8 cellular contexts compared by ENCODE assay signal in genomic region chr19:14496029-14496848, GRCh38. TPM values are rescaled to one million over a fixed set of nuclear protein-coding genes. Genes with fewer than 3 reads are reported as not detected.
DNase-seq lines count a peak whose midpoint lies in the region; ATAC-seq and TF ChIP-seq lines count a peak whose summit lies in the region.

Gene GIPC1 (minus strand): TSS chr19:14496127. CDS start chr19:14482976, 13,151 bp downstream.

- no peaks in the 10 kb centered on the region for H3K27me3 Mint-ChIP-seq in activated CD4-positive, alpha-beta memory T cell treated with anti-CD3 and anti-CD28 coated beads for 36 hours

- CTCF ChIA-PET in activated CD4-positive, alpha-beta memory T cell treated with anti-CD3 and anti-CD28 coated beads for 36 hours (lab: Charles Lee) = interaction anchor here (1.2 to 4.7 kb wide), 5 partner anchors 9 to 359 kb away, joined by 3 to 35 read pairs (median 7); partner anchors contain the start of gene ASF1B

- ATAC-seq in GM18505 (IDR thresholded peaks at IDR 0.05; ENCODE audit: unreplicated experiment) = peak; percentile 64
- peak; percentile 65 for ATAC-seq in HG03565 (IDR thresholded peaks at IDR 0.05; ENCODE audit: unreplicated experiment)
- ATAC-seq in left lobe of liver = peak; percentile 92
- ATAC-seq in GM21390 (IDR thresholded peaks at IDR 0.05; ENCODE audit: unreplicated experiment) = no peak

- POLR2A ChIA-PET in activated CD4-positive, alpha-beta memory T cell treated with anti-CD3 and anti-CD28 coated beads for 36 hours (lab: Charles Lee) = interaction anchor here (0.6 to 3.3 kb wide), 5 partner anchors 11 to 861 kb away, joined by 3 to 18 read pairs (median 4); partner anchors contain the start of gene DNAJB1

- peak; percentile 82 for DNase-seq in NCI-H748 treated with DMSO at 0.1 percent for 48 hours (lab: John Stamatoyannopoulos, UW)
- peak; percentile 89 for DNase-seq in activated CD4-positive, alpha-beta memory T cell treated with anti-CD3 and anti-CD28 coated beads for 36 hours
- peak; percentile 98 to 99 for DNase-seq in dermis microvascular lymphatic vessel endothelial cell (ENCODE audit: low read depth in 2 of 2)
- DNase-seq in left lobe of liver (ENCODE audit: low spot score) = peak; percentile 98
- DNase-seq in stimulated activated CD4-positive, alpha-beta T cell treated with anti-CD3 and anti-CD28 coated beads, Interleukin-1b, Interleukin-23, amount 100 ng/mL, for 48 hours = peak; percentile 80

- peak within 1 kb of the TSS; percentile 78 for H3K4me3 Mint-ChIP-seq in activated CD4-positive, alpha-beta memory T cell treated with anti-CD3 and anti-CD28 coated beads for 36 hours

- H3K27ac Mint-ChIP-seq in activated CD4-positive, alpha-beta memory T cell treated with anti-CD3 and anti-CD28 coated beads for 36 hours = peak within 1 kb of the TSS; percentile 66

- intact Hi-C loops in activated CD4-positive, alpha-beta memory T cell treated with anti-CD3 and anti-CD28 coated beads for 36 hours (cut with micrococcal nuclease) = no loop called here

- peaks cover 17% of the 10 kb centered on the region for H3K4me1 Mint-ChIP-seq in activated CD4-positive, alpha-beta memory T cell treated with anti-CD3 and anti-CD28 coated beads for 36 hours (ENCODE audit: low read depth)

- no peaks in the 10 kb centered on the region for H3K9me3 Mint-ChIP-seq in activated CD4-positive, alpha-beta memory T cell treated with anti-CD3 and anti-CD28 coated beads for 36 hours

- H3K36me3 Mint-ChIP-seq in activated CD4-positive, alpha-beta memory T cell treated with anti-CD3 and anti-CD28 coated beads for 36 hours = peaks cover 3% of the 10 kb centered on the region

- TF ChIP-seq POLR2A in GM18505 (IDR thresholded peaks at IDR 0.05; ENCODE audit: borderline replicate concordance, extremely low read depth, insufficient read depth, insufficient read length) = no peak

RNA-seq across cellular contexts. Expression of gene GIPC1, which starts in this region (rescaled TPM):
- total RNA-seq in activated CD4-positive, alpha-beta memory T cell treated with anti-CD3 and anti-CD28 coated beads for 36 hours = 10 to 100 TPM; 31.5 to 35.2 TPM
- total RNA-seq in dermis microvascular lymphatic vessel endothelial cell = 109 and 126 TPM in 2 replicates
- 28.2 TPM for total RNA-seq in left lobe of liver
